In the genomic region with DNA sequence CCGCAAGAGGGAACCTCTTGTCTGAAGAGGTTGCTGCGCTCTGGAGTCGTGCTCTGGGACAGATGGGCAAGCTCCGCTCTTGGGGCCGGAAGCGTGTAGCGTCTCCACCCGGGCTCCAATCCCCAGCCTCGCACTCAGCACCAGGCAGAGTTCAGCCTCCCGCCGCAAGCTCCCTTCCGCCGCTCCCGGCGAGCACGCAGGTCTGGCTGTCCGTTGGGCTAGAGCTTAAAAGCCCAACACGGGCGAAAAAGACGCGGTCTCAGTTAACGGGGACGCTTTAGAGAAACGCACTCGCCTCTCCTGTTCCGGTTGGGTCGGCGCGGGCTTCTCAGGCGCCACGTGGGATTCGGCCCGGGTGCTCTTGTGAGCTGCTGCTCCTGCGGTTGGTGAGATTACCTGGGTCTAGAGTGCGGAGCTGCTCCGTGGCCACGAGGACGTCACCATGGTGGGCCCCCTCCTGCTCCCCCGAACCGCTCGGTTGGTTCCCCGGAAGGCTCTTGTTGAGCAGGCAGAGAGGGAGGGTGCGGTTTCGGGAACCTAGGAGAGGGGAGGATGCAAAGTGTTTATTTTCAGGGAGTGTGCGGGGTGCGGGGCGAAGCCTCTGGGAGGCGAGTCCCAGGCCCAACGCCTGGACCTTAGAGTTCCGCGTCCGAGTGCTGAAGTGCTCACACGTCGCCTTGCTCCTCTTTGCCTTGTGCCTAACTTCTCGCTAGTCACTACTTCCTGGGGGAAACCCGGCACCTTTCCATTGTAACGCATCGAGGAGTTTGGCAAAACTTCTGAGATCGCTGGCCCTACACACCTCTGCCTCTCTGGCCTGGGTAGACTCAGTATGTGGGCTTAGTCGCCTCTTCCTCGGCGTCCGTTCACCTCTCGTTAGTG, we compare ENCODE assay signal across 7 cellular contexts.
DNase-seq lines count a peak whose midpoint lies in the region; ATAC-seq and TF ChIP-seq lines count a peak whose summit lies in the region.

A gene (plus strand): TSS at position 331 of the 882 bp plus-strand sequence. CDS start 112 bp downstream, at position 443.

- peak; percentile 3 for TF ChIP-seq CTCF in retinal pigment epithelial cell (conservative IDR thresholded peaks at IDR 0.05; ENCODE audit: low read depth, low read length)

- ATAC-seq in GM18505 (IDR thresholded peaks at IDR 0.05; ENCODE audit: unreplicated experiment) (peak; percentile 88), HG02970 (IDR thresholded peaks at IDR 0.05; ENCODE audit: low FRiP score, unreplicated experiment) (peak; percentile 88)

- DNase-seq in NCI-H1930 (lab: John Stamatoyannopoulos, UW): peak; percentile 78 to 87
- peak; percentile 59 for DNase-seq in T-helper 9 cell
- peak; percentile 97 for DNase-seq in astrocyte of the hippocampus (ENCODE audit: low read depth, low spot score)
- peak; percentile 62 to 76 for DNase-seq in hippocampal formation (lab: John Stamatoyannopoulos, UW)
- peak; percentile 83 for DNase-seq in retinal pigment epithelial cell (ENCODE audit: low read depth)

- H3K4me3 ChIP-seq in retinal pigment epithelial cell (ENCODE audit: low read length): peak within 1 kb of the TSS; percentile 87

- TF ChIP-seq POLR2A in GM18505 (IDR thresholded peaks at IDR 0.05; ENCODE audit: borderline replicate concordance, extremely low read depth, insufficient read depth, insufficient read length): peak; percentile 89

Comparison
In these comparisons a context has a peak if more than half of its experiments do, and no peak if none do; other contexts are left out.
1. Peak in every context shown above with its lines: DNase-seq, ATAC-seq and H3K4me3 ChIP-seq.